8 cellular contexts compared by ENCODE assay signal in genomic region chr22:35761037-35761436, GRCh38. TPM values are rescaled to one million over a fixed set of nuclear protein-coding genes. Genes with fewer than 3 reads are reported as not detected.
DNase-seq lines count a peak whose midpoint lies in the region; ATAC-seq and TF ChIP-seq lines count a peak whose summit lies in the region.
"Had no signal": no experiment of that assay in that cellular context is flagged by ENCODE, and none has a peak within 500 bp of the region (broad histone marks: within the 10 kb centered on the region; RNA-seq: fewer than 3 reads in every experiment).

No MANE protein-coding gene starts in this region.

- no peak overlapping the region for H3K4ac ChIP-seq in trophoblast cell (ENCODE audit: low read depth, low read length)

- no peaks in the 10 kb centered on the region for H3F3A ChIP-seq in neural progenitor cell (ENCODE audit: low read depth)

- DNase-seq in OCI-LY7 (ENCODE audit: low spot score) (no peak), erythroblast (lab: John Stamatoyannopoulos, UW) (peak; percentile 32 to 38), neural progenitor cell (ENCODE audit: low spot score) (no peak), C1 segment of cervical spinal cord (lab: John Stamatoyannopoulos, UW) (no peak), trophoblast cell (no peak)

- H4K8ac ChIP-seq in trophoblast cell (ENCODE audit: low read depth, low read length) = no peak overlapping the region

- no peak overlapping the region for H3K14ac ChIP-seq in trophoblast cell (ENCODE audit: low read length)

- no peaks in the 10 kb centered on the region; the same call in 1 of the 2 replicates for H3K9me3 ChIP-seq in OCI-LY7 (ENCODE audit: low read length)
- no peaks in the 10 kb centered on the region for H3K9me3 ChIP-seq in neural progenitor cell (ENCODE audit: low read depth)
- no peaks in the 10 kb centered on the region for H3K9me3 ChIP-seq in trophoblast cell (ENCODE audit: insufficient read depth, low read depth, low read length)

- no peak overlapping the region for H3K4me3 Mint-ChIP-seq in neural progenitor cell
- H3K4me3 Mint-ChIP-seq: nephron had no signal

- H3K27me3 ChIP-seq in neural progenitor cell (no peaks in the 10 kb centered on the region), trophoblast cell (ENCODE audit: insufficient read depth, low read length) (no peaks in the 10 kb centered on the region)

- H3K4me2 ChIP-seq in OCI-LY7 (ENCODE audit: low read length) (no peak overlapping the region), neural progenitor cell (no peak overlapping the region), trophoblast cell (ENCODE audit: low read length) (no peak overlapping the region)

- CTCF ChIA-PET in OCI-LY7 (lab: Charles Lee; ENCODE audit: unreplicated experiment) = interaction anchor here (1.0 kb wide), 1 partner anchor 77 kb away, joined by 3 read pairs; no protein-coding TSS in a partner anchor

- H3K9ac ChIP-seq in neural progenitor cell (no peak overlapping the region), trophoblast cell (ENCODE audit: low read length) (no peak overlapping the region)

- H3K4me1 ChIP-seq in OCI-LY7 (ENCODE audit: insufficient read depth, low read length, poor library complexity, severe bottlenecking) = peaks cover 29% of the 10 kb centered on the region
- H3K4me1 ChIP-seq in neural progenitor cell = peaks cover 12% of the 10 kb centered on the region
- no peaks in the 10 kb centered on the region for H3K4me1 ChIP-seq in trophoblast cell (ENCODE audit: control insufficient read depth in 1 of 2, insufficient read depth in 2 of 2, low read length in 2 of 2)

- no peaks in the 10 kb centered on the region for H3K79me1 ChIP-seq in trophoblast cell (ENCODE audit: low read length)

- H3K27me3 Mint-ChIP-seq in neural progenitor cell (ENCODE audit: insufficient read depth, low read depth) = no peaks in the 10 kb centered on the region

- H2BK12ac ChIP-seq in trophoblast cell (ENCODE audit: low read length) = no peak overlapping the region

- TF ChIP-seq POLR2A in erythroblast (IDR thresholded peaks at IDR 0.05; ENCODE audit: low read length) = no peak

- H2BK5ac ChIP-seq in trophoblast cell (ENCODE audit: low read depth, low read length, poor library complexity) = no peak overlapping the region

- no peak overlapping the region for H4K91ac ChIP-seq in trophoblast cell (ENCODE audit: low read depth, low read length)

- H2AFZ ChIP-seq in OCI-LY7 (ENCODE audit: low read length) = no peak overlapping the region
- no peak overlapping the region for H2AFZ ChIP-seq in neural progenitor cell (replicated peaks)
- H2AFZ ChIP-seq in trophoblast cell (ENCODE audit: insufficient read depth, low read length, poor library complexity) = no peak overlapping the region

- H3K4me1 Mint-ChIP-seq in neural progenitor cell = no peaks in the 10 kb centered on the region
- H3K4me1 Mint-ChIP-seq: nephron had no signal

- H4K12ac ChIP-seq in trophoblast cell (ENCODE audit: low read depth, low read length) = no peak overlapping the region

- H3K4me3 ChIP-seq in OCI-LY7 (ENCODE audit: low read depth, low read length, poor library complexity, severe bottlenecking) = no peak overlapping the region
- H3K4me3 ChIP-seq in neural progenitor cell = no peak overlapping the region
- H3K4me3 ChIP-seq in trophoblast cell (ENCODE audit: low read depth, low read length) = no peak overlapping the region

- no peak overlapping the region for H2AK5ac ChIP-seq in trophoblast cell (ENCODE audit: low read length)

- no TSS peak for BruUV-seq in OCI-LY7 (replicated peaks; lab: Mats Ljungman, UMichigan)

- no peaks in the 10 kb centered on the region for H3K9me2 ChIP-seq in OCI-LY7 (ENCODE audit: insufficient read depth, low read length)

- no peaks in the 10 kb centered on the region for H3K79me2 ChIP-seq in OCI-LY7 (ENCODE audit: insufficient read depth, low read depth, low read length)
- peaks cover 4% of the 10 kb centered on the region for H3K79me2 ChIP-seq in neural progenitor cell (ENCODE audit: low read depth)
- no peaks in the 10 kb centered on the region for H3K79me2 ChIP-seq in trophoblast cell (ENCODE audit: control insufficient read depth, insufficient read depth, low read length, poor library complexity)

- POLR2A ChIA-PET in OCI-LY7 (lab: Charles Lee) = no interaction called here

- H3K27ac Mint-ChIP-seq in neural progenitor cell = no peak overlapping the region

- no peak for ATAC-seq in HG03378 (IDR thresholded peaks at IDR 0.05; ENCODE audit: unreplicated experiment)

- H3K27ac ChIP-seq in OCI-LY7 (ENCODE audit: low read depth, low read length, poor library complexity, severe bottlenecking) (no peak overlapping the region), neural progenitor cell (no peak overlapping the region), trophoblast cell (ENCODE audit: low read depth, low read length) (no peak overlapping the region)

- H3K18ac ChIP-seq in trophoblast cell (ENCODE audit: low read length) = no peak overlapping the region

- intact Hi-C loops in OCI-LY7 (cut with micrococcal nuclease; ENCODE audit: unreplicated experiment) = loop anchor here (2.0 to 10.0 kb wide), 2 partner anchors 160 to 364 kb away; no protein-coding TSS in a partner anchor

- H2BK120ac ChIP-seq in trophoblast cell (ENCODE audit: insufficient read depth, low read length, poor library complexity) = no peak overlapping the region

- H3K36me3 ChIP-seq in OCI-LY7 (ENCODE audit: insufficient read depth, low read length) (peaks cover 71% of the 10 kb centered on the region), neural progenitor cell (peaks cover 8% of the 10 kb centered on the region), trophoblast cell (ENCODE audit: control insufficient read depth in 1 of 2, insufficient read depth in 2 of 2, low read length in 2 of 2) (peaks cover 13 to 14% of the 10 kb centered on the region in 2 experiments)

- no peak overlapping the region for H3K23ac ChIP-seq in trophoblast cell (ENCODE audit: low read length)

- 0 out of 3 replicates have a peak, but pooled peaks have one; percentile 14 for TF ChIP-seq CTCF in GM12872 (IDR thresholded peaks at IDR 0.05; ENCODE audit: insufficient read depth, low read depth, low read length)
- TF ChIP-seq CTCF in OCI-LY7 (conservative IDR thresholded peaks at IDR 0.05; ENCODE audit: low read length) = peak; percentile 78
- peak; percentile 47 for TF ChIP-seq CTCF in neural progenitor cell (IDR thresholded peaks at IDR 0.05)

- H4K20me1 ChIP-seq in OCI-LY7 (ENCODE audit: insufficient read depth, low read length) (no peaks in the 10 kb centered on the region), neural progenitor cell (ENCODE audit: low read depth) (peaks cover 8% of the 10 kb centered on the region)

- no peaks in the 10 kb centered on the region for H3K9me3 Mint-ChIP-seq in neural progenitor cell
- H3K9me3 Mint-ChIP-seq: nephron had no signal

- H3K36me3 Mint-ChIP-seq in neural progenitor cell = peaks cover 23% of the 10 kb centered on the region

- no CpG with 5 or more reads among the region's 1 CpG for WGBS in trophoblast cell (ENCODE audit: extremely low coverage, insufficient coverage, insufficient read length)

RNA-seq across cellular contexts. Expression of gene APOL5, which starts 43.4 kb away (rescaled TPM):
- total RNA-seq in OCI-LY7 (2014; rRNA removed; shearing (Covaris generic)) = 1.8 and 3.9 TPM in 2 replicates
- total RNA-seq in OCI-LY7 (2022) (0.67 and 1.2 TPM in 2 replicates), neural progenitor cell (ENCODE audit: low replicate concordance) (not detected in 2 replicates)
- not detected in 2 replicates for polyA plus RNA-seq in trophoblast cell (2013)

Comparison
In these comparisons a context has a peak if more than half of its experiments do, and no peak if none do; other contexts are left out.
1. CTCF ChIP-seq: peak in every context shown above with its lines; median percentile 78 in OCI-LY7; 47 in neural progenitor cell; 14 in GM12872.
2. DNase-seq: peak in erythroblast (2 of 2); none in OCI-LY7 (single experiment), neural progenitor cell (single experiment), C1 segment of cervical spinal cord (0 of 14) and trophoblast cell (0 of 2).